Comparison of ENCODE assay signal across 8 cellular contexts in the genomic region with DNA sequence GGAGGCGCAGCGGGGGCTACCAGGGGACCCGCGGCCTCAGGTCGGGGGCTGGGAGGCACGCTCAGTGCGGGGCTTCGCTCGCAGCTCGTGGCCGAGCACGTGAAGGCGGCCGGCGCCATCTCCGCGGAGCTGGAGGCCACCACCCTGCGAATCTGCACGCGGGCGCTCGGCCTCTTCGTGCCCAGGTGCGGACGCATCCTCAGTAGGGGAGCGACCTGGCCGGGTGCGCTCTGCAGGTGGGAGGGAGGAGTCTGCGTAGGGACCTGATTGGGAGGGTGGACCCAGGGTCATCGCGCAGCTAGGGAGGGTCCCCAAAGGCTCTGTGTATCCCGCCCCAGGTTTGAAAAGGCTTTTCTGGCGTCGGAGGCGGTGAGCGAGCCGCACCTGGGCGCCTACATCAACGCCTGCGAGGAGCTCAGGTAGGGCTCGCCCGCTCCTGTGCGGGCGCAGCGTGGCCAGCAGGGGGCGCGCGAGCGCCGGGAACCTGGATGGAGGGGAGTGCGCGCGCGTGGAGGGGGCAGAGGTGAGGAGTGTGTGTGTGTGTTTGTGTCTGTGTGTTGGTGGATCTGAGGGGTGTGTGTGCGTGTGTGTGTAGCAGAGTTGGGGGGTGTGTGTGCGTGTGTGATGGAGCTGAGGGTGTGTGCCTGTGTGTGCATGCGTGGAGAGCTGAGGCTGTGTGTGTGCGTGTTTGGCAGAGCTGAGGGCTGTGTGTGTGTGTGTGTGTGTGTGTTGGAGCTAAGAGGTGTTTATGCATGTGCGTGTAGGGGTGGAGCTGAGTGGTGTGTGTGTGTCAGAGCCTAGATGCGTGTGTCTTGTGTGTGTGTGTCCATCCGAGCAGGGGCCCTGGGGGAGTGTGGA.
DNase-seq lines count a peak whose midpoint lies in the region; ATAC-seq and TF ChIP-seq lines count a peak whose summit lies in the region.

No MANE protein-coding gene starts in this region.

- peak; percentile 97 for TF ChIP-seq CTCF in C4-2B (conservative IDR thresholded peaks at IDR 0.05)

- ATAC-seq in GM21723 (IDR thresholded peaks at IDR 0.05; ENCODE audit: unreplicated experiment) (peak; percentile 47), GM19328 (IDR thresholded peaks at IDR 0.05; ENCODE audit: unreplicated experiment) (no peak)

- H3K27ac ChIP-seq in C4-2B = no peak overlapping the region; the same call in 1 of the 2 replicates

- DNase-seq in NCI-H2107 (lab: John Stamatoyannopoulos, UW) (peak; percentile 87), ecto neural progenitor cell (ENCODE audit: low spot score) (peak; percentile 86), medulla oblongata (ENCODE audit: extremely low spot score) (peak; percentile 55)
- DNase-seq in activated CD4-positive, alpha-beta T cell treated with anti-CD3 and anti-CD28 coated beads, Interleukin-2, amount 50 U/mL, for 48 hours = peak; percentile 72 to 73
- peak; percentile 59 for DNase-seq in stimulated activated CD8-positive, alpha-beta memory T cell treated with anti-CD3 and anti-CD28 coated beads, Interleukin-4, amount 100 ng/mL, for 24 hours (ENCODE audit: low read depth)
